12 cellular contexts compared by ENCODE assay signal in genomic region chr11:128474036-128474874, GRCh38.
A peak's percentile ranks its signal among the peaks of the same experiment; 100 is the strongest.
DNase-seq lines count a peak whose midpoint lies in the region; ATAC-seq, FAIRE-seq and TF ChIP-seq lines count a peak whose summit lies in the region.
"Had no signal": no experiment of that assay in that cellular context is flagged by ENCODE, and none has a peak within 500 bp of the region (broad histone marks: within the 10 kb centered on the region; RNA-seq: fewer than 3 reads in every experiment).

No MANE protein-coding gene starts in this region.

- H3K4me2 ChIP-seq in DOHH2 (ENCODE audit: low read length) = peak overlapping the region; percentile 91

- no peak for FAIRE-seq in pancreas (lab: Jason Lieb, UNC)

- TF ChIP-seq CTCF in DOHH2 (IDR thresholded peaks at IDR 0.05; ENCODE audit: low read depth, low read length, poor library complexity, severe bottlenecking) = no peak
- no peak for TF ChIP-seq CTCF in Peyer's patch (IDR thresholded peaks at IDR 0.05)
- no peak for TF ChIP-seq CTCF in esophagus squamous epithelium (IDR thresholded peaks at IDR 0.05)
- TF ChIP-seq CTCF in osteocyte (IDR thresholded peaks at IDR 0.05) = no peak
- TF ChIP-seq CTCF in pancreas (IDR thresholded peaks at IDR 0.05) = no peak

- peaks cover 70% of the 10 kb centered on the region for H3K4me1 Mint-ChIP-seq in osteocyte (ENCODE audit: unreplicated experiment)

- peak overlapping the region; percentile 69 for H3K27ac Mint-ChIP-seq in osteocyte (ENCODE audit: unreplicated experiment)

- H3K36me3 ChIP-seq in DOHH2 (ENCODE audit: control insufficient read depth, low read length) (peaks cover 93% of the 10 kb centered on the region), Peyer's patch (peaks cover 0 to 13% (median 0%) of the 10 kb centered on the region in 3 donors), esophagus squamous epithelium (peaks cover 0 to 27% (median 0%) of the 10 kb centered on the region in 3 donors), pancreas (peaks cover 0 to 4% (median 0%) of the 10 kb centered on the region in 3 donors)
- H3K36me3 ChIP-seq: thoracic aorta had no signal

- intact Hi-C loops in esophagus squamous epithelium (cut with DNase I) (no loop called here), pancreas (cut with DNase I) (no loop called here)

- no peaks in the 10 kb centered on the region for H3K9me3 ChIP-seq in DOHH2 (ENCODE audit: control insufficient read depth, insufficient read depth, low read length)
- H3K9me3 ChIP-seq in Peyer's patch = no peaks in the 10 kb centered on the region
- no peaks in the 10 kb centered on the region for H3K9me3 ChIP-seq in esophagus squamous epithelium
- H3K9me3 ChIP-seq in pancreas = no peaks in the 10 kb centered on the region
- H3K9me3 ChIP-seq: thoracic aorta had no signal

- DNase-seq in Peyer's patch (no peak), esophagus squamous epithelium (lab: John Stamatoyannopoulos, UW) (no peak), osteocyte (ENCODE audit: extremely low spot score, unreplicated experiment) (no peak), T-helper 9 cell (no peak), pancreas (no peak), medulla oblongata (ENCODE audit: extremely low spot score) (no peak)
- DNase-seq: caudate nucleus, DMS153, KG1 had no signal

- no peaks in the 10 kb centered on the region for H3K27me3 Mint-ChIP-seq in osteocyte (ENCODE audit: unreplicated experiment)

- H3K27ac ChIP-seq in DOHH2 (ENCODE audit: low read depth, low read length) (peak overlapping the region; percentile 93), Peyer's patch (peak overlapping the region; percentile 61 to 88 (median 68)), esophagus squamous epithelium (peak overlapping the region in 3 of 4 donors; percentile 48 to 65 (median 50)), pancreas (no peak overlapping the region)

- H3K9me2 ChIP-seq in DOHH2 (replicated peaks; ENCODE audit: control insufficient read depth, low read length) = no peaks in the 10 kb centered on the region

- H3K27me3 ChIP-seq in DOHH2 (ENCODE audit: control insufficient read depth, low read length) = no peaks in the 10 kb centered on the region
- no peaks in the 10 kb centered on the region for H3K27me3 ChIP-seq in Peyer's patch
- H3K27me3 ChIP-seq in esophagus squamous epithelium = no peaks in the 10 kb centered on the region
- H3K27me3 ChIP-seq in pancreas = no peaks in the 10 kb centered on the region

- H4K20me1 ChIP-seq in DOHH2 (ENCODE audit: control insufficient read depth, insufficient read depth, low read depth, low read length) = 0 out of 2 replicates have a peak, but pooled peaks cover 15% of the 10 kb centered on the region

- H3K4me1 ChIP-seq in DOHH2 (ENCODE audit: control insufficient read depth, low read length) (peaks cover 99% of the 10 kb centered on the region), Peyer's patch (peaks cover 0 to 86% (median 35%) of the 10 kb centered on the region in 4 donors), esophagus squamous epithelium (peaks cover 0 to 68% (median 24%) of the 10 kb centered on the region in 3 donors), pancreas (peaks cover 0 to 18% (median 6%) of the 10 kb centered on the region in 3 donors)

- H3K9me3 Mint-ChIP-seq in osteocyte (ENCODE audit: unreplicated experiment) = no peaks in the 10 kb centered on the region

- 60 to 66% methylated on average over 8 of the region's 8 CpGs for WGBS in esophagus squamous epithelium, 2 donors
- 82 to 86% methylated on average over 8 of the region's 8 CpGs for WGBS in pancreas, 2 donors

- H3K4me3 Mint-ChIP-seq in osteocyte (ENCODE audit: unreplicated experiment) = no peak overlapping the region

- H3K79me2 ChIP-seq in DOHH2 (ENCODE audit: control insufficient read depth, low read length) = peaks cover 87% of the 10 kb centered on the region

- TF ChIP-seq POLR2A in Peyer's patch (IDR thresholded peaks at IDR 0.05) = no peak
- no peak for TF ChIP-seq POLR2A in esophagus squamous epithelium (IDR thresholded peaks at IDR 0.05)

- H3K4me3 ChIP-seq in DOHH2 (ENCODE audit: low read length) = peak overlapping the region; percentile 60
- no peak overlapping the region for H3K4me3 ChIP-seq in Peyer's patch
- no peak overlapping the region for H3K4me3 ChIP-seq in esophagus squamous epithelium
- no peak overlapping the region for H3K4me3 ChIP-seq in pancreas
- H3K4me3 ChIP-seq: thoracic aorta had no signal

- peaks cover 61% of the 10 kb centered on the region for H3K36me3 Mint-ChIP-seq in osteocyte (ENCODE audit: unreplicated experiment)

- ATAC-seq in pancreas (no peak), GM21360 (IDR thresholded peaks at IDR 0.05; ENCODE audit: unreplicated experiment) (no peak)

- H3F3A ChIP-seq in DOHH2 (ENCODE audit: control insufficient read depth, insufficient read depth) = peaks cover 89% of the 10 kb centered on the region

Comparison
In these comparisons a context has a peak if more than half of its experiments do, and no peak if none do; other contexts are left out.
1. H3K27ac ChIP-seq: peak in DOHH2 (single experiment), Peyer's patch (4 of 4) and esophagus squamous epithelium (3 of 4); none in pancreas (0 of 4).